In genomic region chr16:3364774-3365427, GRCh38 we compare ENCODE assay signal across 1 cellular context.
TF ChIP-seq lines count a peak whose summit lies in the region.

No MANE protein-coding gene starts in this region.

TF ChIP-seq in GM23338, 12 proteins besides CTCF, POLR2A, EP300 and RAD21 (continued from another document):
- TF ChIP-seq ZNF331 (CRISPR knock-in tag; IDR thresholded peaks at IDR 0.05; ENCODE audit: low read depth) (no peak), STAT1 (IDR thresholded peaks at IDR 0.05; ENCODE audit: unreplicated experiment) (no peak), ZNF462 (CRISPR knock-in tag; IDR thresholded peaks at IDR 0.05) (no peak), POLR2AphosphoS5 (IDR thresholded peaks at IDR 0.05; ENCODE audit: low read depth) (no peak), EZH2 (IDR thresholded peaks at IDR 0.05; ENCODE audit: low read depth, unreplicated experiment) (no peak), NANOG (IDR thresholded peaks at IDR 0.05; ENCODE audit: borderline replicate concordance) (no peak)
- TF ChIP-seq, protein P1, sequence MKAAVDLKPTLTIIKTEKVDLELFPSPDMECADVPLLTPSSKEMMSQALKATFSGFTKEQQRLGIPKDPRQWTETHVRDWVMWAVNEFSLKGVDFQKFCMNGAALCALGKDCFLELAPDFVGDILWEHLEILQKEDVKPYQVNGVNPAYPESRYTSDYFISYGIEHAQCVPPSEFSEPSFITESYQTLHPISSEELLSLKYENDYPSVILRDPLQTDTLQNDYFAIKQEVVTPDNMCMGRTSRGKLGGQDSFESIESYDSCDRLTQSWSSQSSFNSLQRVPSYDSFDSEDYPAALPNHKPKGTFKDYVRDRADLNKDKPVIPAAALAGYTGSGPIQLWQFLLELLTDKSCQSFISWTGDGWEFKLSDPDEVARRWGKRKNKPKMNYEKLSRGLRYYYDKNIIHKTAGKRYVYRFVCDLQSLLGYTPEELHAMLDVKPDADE (IDR thresholded peaks at IDR 0.05): no peak
